ENCODE assay signal across 17 cellular contexts in genomic region chr2:240959941-240960308, GRCh38. TPM values are rescaled to one million over a fixed set of nuclear protein-coding genes. Genes with fewer than 3 reads are reported as not detected.
DNase-seq lines count a peak whose midpoint lies in the region; ATAC-seq and TF ChIP-seq lines count a peak whose summit lies in the region.
"Had no signal": no experiment of that assay in that cellular context is flagged by ENCODE, and none has a peak within 500 bp of the region (broad histone marks: within the 10 kb centered on the region; RNA-seq: fewer than 3 reads in every experiment).

No MANE protein-coding gene starts in this region.

- no peaks in the 10 kb centered on the region for H3K36me3 ChIP-seq in GM23338 (ENCODE audit: insufficient read depth)
- H3K36me3 ChIP-seq in adipocyte (ENCODE audit: control insufficient read depth, insufficient read depth, low read length, severe bottlenecking): no peaks in the 10 kb centered on the region
- no peaks in the 10 kb centered on the region for H3K36me3 ChIP-seq in spleen
- H3K36me3 ChIP-seq in CD4-positive, alpha-beta memory T cell (ENCODE audit: insufficient read depth, low read length): no peaks in the 10 kb centered on the region
- H3K36me3 ChIP-seq: HAP-1 had no signal

- TF ChIP-seq POLR2A in spleen (IDR thresholded peaks at IDR 0.05): no peak

- peak overlapping the region; percentile 67; the same call in 1 of the 2 replicates for H3K27ac Mint-ChIP-seq in GM23338
- H3K27ac Mint-ChIP-seq in stimulated activated naive B cell treated with anti-CD40 and anti-IgM and Interleukin-4, amounts not matched to agents 10 μg/mL and 1 μg/mL and 100 μg/mL, for 72 hours: no peak overlapping the region
- H3K27ac Mint-ChIP-seq in CD4-positive, alpha-beta memory T cell: no peak overlapping the region

- H4K20me1 ChIP-seq in GM23338 (replicated peaks; ENCODE audit: insufficient read depth): no peaks in the 10 kb centered on the region

- H3K27me3 ChIP-seq in GM23338 (ENCODE audit: insufficient read depth): no peaks in the 10 kb centered on the region
- peaks cover 3% of the 10 kb centered on the region for H3K27me3 ChIP-seq in adipocyte (replicated peaks; ENCODE audit: control insufficient read depth, insufficient read depth, low read length)
- H3K27me3 ChIP-seq in spleen (replicated peaks in 1 of 7): peaks cover 0 to 10% (median 0%) of the 10 kb centered on the region in 7 donors
- H3K27me3 ChIP-seq in CD4-positive, alpha-beta memory T cell (ENCODE audit: insufficient read depth, low read length): no peaks in the 10 kb centered on the region

- ATAC-seq in GM23338 (no peak), HG03139 (IDR thresholded peaks at IDR 0.05; ENCODE audit: unreplicated experiment) (no peak)
- no peak for ATAC-seq in stimulated activated naive B cell treated with anti-CD40 and anti-IgM and Interleukin-4, amounts not matched to agents 10 μg/mL and 1 μg/mL and 100 μg/mL, for 72 hours (replicated peaks)

- no peaks in the 10 kb centered on the region for H3K9me3 Mint-ChIP-seq in GM23338
- H3K9me3 Mint-ChIP-seq in stimulated activated naive B cell treated with anti-CD40 and anti-IgM and Interleukin-4, amounts not matched to agents 10 μg/mL and 1 μg/mL and 100 μg/mL, for 72 hours: no peaks in the 10 kb centered on the region
- no peaks in the 10 kb centered on the region for H3K9me3 Mint-ChIP-seq in CD4-positive, alpha-beta memory T cell

- POLR2A ChIA-PET in CD4-positive, alpha-beta memory T cell (lab: Charles Lee; ENCODE audit: partially characterized antibody): no interaction called here

- H3K36me3 Mint-ChIP-seq in GM23338 (ENCODE audit: low read depth): no peaks in the 10 kb centered on the region
- H3K36me3 Mint-ChIP-seq in stimulated activated naive B cell treated with anti-CD40 and anti-IgM and Interleukin-4, amounts not matched to agents 10 μg/mL and 1 μg/mL and 100 μg/mL, for 72 hours: no peaks in the 10 kb centered on the region
- H3K36me3 Mint-ChIP-seq in CD4-positive, alpha-beta memory T cell: no peaks in the 10 kb centered on the region

- H3K27ac ChIP-seq in GM23338 (ENCODE audit: low read depth) (no peak overlapping the region), spleen (peak overlapping the region in 7 of 8 donors; percentile 32 to 97 (median 84))
- no peak overlapping the region for H3K27ac ChIP-seq in CD4-positive, alpha-beta memory T cell (ENCODE audit: low read depth, low read length)
- H3K27ac ChIP-seq: epithelial cell of prostate had no signal

- TF ChIP-seq CTCF in GM23338 (conservative IDR thresholded peaks at IDR 0.05; ENCODE audit: low read depth in 2 of 2) (no peak), spleen (IDR thresholded peaks at IDR 0.05 in 8 of 11, conservative IDR thresholded peaks at IDR 0.05 in 3 of 11) (no peak)

- H3F3A ChIP-seq in GM23338 (replicated peaks; ENCODE audit: low read depth): 0 out of 2 replicates have a peak, but pooled peaks cover 5% of the 10 kb centered on the region

- no peak for DNase-seq in GM23338 (ENCODE audit: low spot score)
- DNase-seq in adipocyte (ENCODE audit: low read depth): no peak
- peak; percentile 88 for DNase-seq in mesenteric fat pad (ENCODE audit: low spot score)
- DNase-seq in spleen: no peak
- DNase-seq in NCI-H1694 treated with DMSO at 0.1 percent for 48 hours (lab: John Stamatoyannopoulos, UW): no peak
- no peak for DNase-seq in stimulated activated naive B cell treated with anti-CD40 and anti-IgM and Interleukin-4, amounts not matched to agents 10 μg/mL and 1 μg/mL and 100 μg/mL, for 72 hours
- DNase-seq in CD4-positive, alpha-beta memory T cell: no peak
- DNase-seq: activated naive CD4-positive, alpha-beta T cell treated with Interleukin-2 at 50 U/mL for 16 hours; DMS 273 treated with DMSO at 0.1 percent for 48 hours; SIG-M5 had no signal

- H3K9ac ChIP-seq in adipocyte (ENCODE audit: low read length): peak overlapping the region; percentile 27

- peaks cover 8% of the 10 kb centered on the region for H3K27me3 Mint-ChIP-seq in GM23338 (ENCODE audit: insufficient read depth, low read depth, poor library complexity)
- peaks cover 19 to 40% of the 10 kb centered on the region in 2 donors for H3K27me3 Mint-ChIP-seq in stimulated activated naive B cell treated with anti-CD40 and anti-IgM and Interleukin-4, amounts not matched to agents 10 μg/mL and 1 μg/mL and 100 μg/mL, for 72 hours
- H3K27me3 Mint-ChIP-seq in CD4-positive, alpha-beta memory T cell: peaks cover 2 to 7% of the 10 kb centered on the region in 2 donors

- CTCF ChIA-PET in CD4-positive, alpha-beta memory T cell (lab: Charles Lee; ENCODE audit: partially characterized antibody): no interaction called here

- H3K4me2 ChIP-seq in GM23338: no peak overlapping the region

- H3K4me3 Mint-ChIP-seq in GM23338: no peak overlapping the region
- no peak overlapping the region for H3K4me3 Mint-ChIP-seq in stimulated activated naive B cell treated with anti-CD40 and anti-IgM and Interleukin-4, amounts not matched to agents 10 μg/mL and 1 μg/mL and 100 μg/mL, for 72 hours
- no peak overlapping the region for H3K4me3 Mint-ChIP-seq in CD4-positive, alpha-beta memory T cell

- no peaks in the 10 kb centered on the region for H3K79me2 ChIP-seq in GM23338 (replicated peaks; ENCODE audit: insufficient read depth)

- H3K4me1 ChIP-seq in GM23338 (ENCODE audit: insufficient read depth) (no peaks in the 10 kb centered on the region), adipocyte (ENCODE audit: control insufficient read depth, insufficient read depth, low read length) (peaks cover 39% of the 10 kb centered on the region), spleen (peaks cover 17 to 56% (median 29%) of the 10 kb centered on the region in 6 donors)
- no peaks in the 10 kb centered on the region for H3K4me1 ChIP-seq in CD4-positive, alpha-beta memory T cell (ENCODE audit: insufficient read depth, low read length)

- intact Hi-C loops in spleen (cut with DNase I; ENCODE audit: low total_unique reads): no loop called here
- intact Hi-C loops in CD4-positive, alpha-beta memory T cell (cut with micrococcal nuclease): no loop called here

- no peak overlapping the region for H3K4me3 ChIP-seq in GM23338
- no peak overlapping the region for H3K4me3 ChIP-seq in adipocyte (ENCODE audit: low read length)
- no peak overlapping the region for H3K4me3 ChIP-seq in spleen
- H3K4me3 ChIP-seq in CD4-positive, alpha-beta memory T cell (ENCODE audit: low read length in 2 of 2): no peak overlapping the region
- H3K4me3 ChIP-seq: HAP-1 had no signal

- no peaks in the 10 kb centered on the region for H3K9me3 ChIP-seq in adipocyte (ENCODE audit: control insufficient read depth, low read length)
- H3K9me3 ChIP-seq in spleen: no peaks in the 10 kb centered on the region
- H3K9me3 ChIP-seq in CD4-positive, alpha-beta memory T cell (ENCODE audit: control insufficient read depth in 1 of 2, low read length in 2 of 2): no peaks in the 10 kb centered on the region
- H3K9me3 ChIP-seq: HAP-1 had no signal

- peaks cover 5% of the 10 kb centered on the region for H3K4me1 Mint-ChIP-seq in GM23338
- peaks cover 0 to 2% of the 10 kb centered on the region in 2 donors for H3K4me1 Mint-ChIP-seq in stimulated activated naive B cell treated with anti-CD40 and anti-IgM and Interleukin-4, amounts not matched to agents 10 μg/mL and 1 μg/mL and 100 μg/mL, for 72 hours
- no peaks in the 10 kb centered on the region for H3K4me1 Mint-ChIP-seq in CD4-positive, alpha-beta memory T cell

- WGBS in spleen, 5 donors: 77 to 91% (median 86%) methylated on average over 7 to 14 of the region's 14 CpGs

- H2AFZ ChIP-seq in GM23338: no peak overlapping the region

- no peaks in the 10 kb centered on the region for H3K9me2 ChIP-seq in GM23338 (ENCODE audit: insufficient read depth)

TF ChIP-seq in GM23338, 12 proteins besides CTCF, POLR2A, EP300 and RAD21 (continues in another document):
- TF ChIP-seq JUNB (IDR thresholded peaks at IDR 0.05; ENCODE audit: unreplicated experiment) (no peak), STAT1 (IDR thresholded peaks at IDR 0.05; ENCODE audit: unreplicated experiment) (no peak)

RNA-seq across cellular contexts. Expression of gene SNED1, which starts 38.5 kb away (rescaled TPM):
- total RNA-seq in GM23338 (2014; rRNA removed; shearing (Covaris generic)): 1.1 and 2.8 TPM in 2 replicates
- polyA plus RNA-seq in GM23338 (2016; fragmentation: Nextera tagmentation; extraction: Ambion mirVana) (1.3 and 1.5 TPM in 2 replicates), spleen (1 to 10 TPM; 2.6 to 9.5 (median 4.6) TPM)
- total RNA-seq in mesenteric fat pad (58.0 TPM), spleen (10 to 100 TPM; 41.2 to 85.3 (median 66.2) TPM)
- 10 to 100 TPM; 85.2 to 90.1 TPM for total RNA-seq in CD4-positive, alpha-beta memory T cell
- 1 to 10 TPM; 1.6 to 3.2 TPM for polyA plus RNA-seq in CD4-positive, alpha-beta memory T cell

RNA-seq across cellular contexts. Expression of gene CROCC2, which starts 53.8 kb away (rescaled TPM):
- not detected in 2 replicates for total RNA-seq in GM23338 (2014; rRNA removed; shearing (Covaris generic))
- polyA plus RNA-seq in GM23338 (2016; fragmentation: Nextera tagmentation; extraction: Ambion mirVana): not detected in 2 replicates
- total RNA-seq in mesenteric fat pad: not detected
- total RNA-seq in spleen: 1 to 10 TPM in 4 of 7 donors, under 1 TPM in 3; 0.29 to 3.6 (median 1.1) TPM
- polyA plus RNA-seq in spleen: under 1 TPM; 0.04 to 0.74 (median 0.17) TPM
- not detected for total RNA-seq in CD4-positive, alpha-beta memory T cell
- polyA plus RNA-seq in CD4-positive, alpha-beta memory T cell: not detected
- total RNA-seq: astrocyte; glomerular endothelial cell; HT1080; T-helper 2 cell treated with Interferon-gamma antibody and Interleukin-4, amounts not matched to agents 100 ng/mL and 5 ng/mL, for 36 hours had no signal

Comparison
In these comparisons a context has a peak if more than half of its experiments do, and no peak if none do; other contexts are left out.
1. H3K27ac ChIP-seq: peak in spleen (7 of 8); none in GM23338 (single experiment) and CD4-positive, alpha-beta memory T cell (single experiment).
2. RNA of gene SNED1, which starts 38.5 kb away (total RNA-seq): 85.2 to 90.1 TPM in CD4-positive, alpha-beta memory T cell, 41.2 to 85.3 TPM in spleen and 58.0 TPM in mesenteric fat pad (single experiment); 1.1 to 2.8 TPM in GM23338; every median in the first group is over 10 times any median in the second.